Comparison of ENCODE assay signal across 17 cellular contexts in the genomic region with DNA sequence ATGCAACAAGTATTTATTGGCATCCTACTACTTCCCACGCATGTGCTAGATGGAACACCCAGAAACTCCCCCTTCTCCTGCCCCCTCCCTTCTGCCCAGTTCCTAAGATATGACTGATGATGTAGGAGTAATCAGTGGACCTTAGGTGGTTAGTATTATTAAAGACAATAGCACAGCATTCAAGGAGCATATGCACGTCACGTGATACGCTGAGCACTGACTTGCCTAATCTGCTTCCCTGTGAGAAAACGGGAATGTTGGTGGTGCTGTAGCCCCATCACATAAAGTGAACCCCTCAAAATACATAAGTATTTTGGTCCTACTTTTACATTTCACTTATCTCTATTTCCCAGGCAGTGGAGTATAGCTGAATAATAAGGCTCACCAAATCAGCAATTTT. TPM values are rescaled to one million over a fixed set of nuclear protein-coding genes. Genes with fewer than 3 reads are reported as not detected.
DNase-seq lines count a peak whose midpoint lies in the region; ATAC-seq and TF ChIP-seq lines count a peak whose summit lies in the region.
"Had no signal": no experiment of that assay in that cellular context is flagged by ENCODE, and none has a peak within 500 bp of the region (broad histone marks: within the 10 kb centered on the region; RNA-seq: fewer than 3 reads in every experiment).

No MANE protein-coding gene starts in this region.

- H3K27ac ChIP-seq in HEK293 (ENCODE audit: extremely low read depth, low read depth, low read length) (no peak overlapping the region), coronary artery (no peak overlapping the region)

- no peaks in the 10 kb centered on the region for H3K4me1 ChIP-seq in HEK293 (ENCODE audit: control insufficient read depth, insufficient read depth, low read length)

- CTCF ChIA-PET in HEK293 (lab: Yijun Ruan, JAX): no interaction called here

- no peaks in the 10 kb centered on the region for H3K36me3 ChIP-seq in HEK293 (ENCODE audit: control insufficient read depth in 2 of 2, insufficient read depth in 1 of 2, low read length in 2 of 2)

- TF ChIP-seq CTCF in HEK293 (tag by site-specific recombination; IDR thresholded peaks at IDR 0.05) (no peak), coronary artery (IDR thresholded peaks at IDR 0.05) (no peak)

- H3K4me3 ChIP-seq in HEK293 (ENCODE audit: low read depth, low read length): no peak overlapping the region
- no peak overlapping the region for H3K4me3 ChIP-seq in coronary artery

- DNase-seq in NCI-H69 (lab: John Stamatoyannopoulos, UW): peak; percentile 47
- peak; percentile 16 for DNase-seq in coronary artery (ENCODE audit: low spot score)
- peak; percentile 1 for DNase-seq in posterior vena cava (ENCODE audit: low spot score)
- no peak for DNase-seq in GDM1 (lab: John Stamatoyannopoulos, UW)
- DNase-seq: C1 segment of cervical spinal cord; Caco-2; CD4-positive, alpha-beta memory T cell; DMS153; DND-41; GF-D8; GOT3; H7; HFFc6 had no signal

- intact Hi-C loops in posterior vena cava (cut with DNase I): no loop called here

- no peaks in the 10 kb centered on the region for H3K9me3 ChIP-seq in HEK293 (ENCODE audit: control insufficient read depth, insufficient read depth, low read depth, low read length)
- H3K9me3 ChIP-seq: Caco-2 had no signal

- ATAC-seq in GM18867 (IDR thresholded peaks at IDR 0.05; ENCODE audit: unreplicated experiment): no peak
- ATAC-seq: HCT116 had no signal

- POLR2A ChIA-PET in HEK293 (lab: Yijun Ruan, JAX): no interaction called here

TF ChIP-seq in HEK293, 187 proteins besides CTCF, POLR2A, EP300 and RAD21:
- TF ChIP-seq ZNF544 (tag by site-specific recombination; IDR thresholded peaks at IDR 0.05) (no peak), ZNF202 (tag by site-specific recombination; IDR thresholded peaks at IDR 0.05; ENCODE audit: borderline replicate concordance) (no peak), ZNF2 (tag by site-specific recombination; IDR thresholded peaks at IDR 0.05) (no peak), GLIS1 (tag by site-specific recombination; IDR thresholded peaks at IDR 0.05) (no peak), EGR2 (tag by site-specific recombination; IDR thresholded peaks at IDR 0.05; ENCODE audit: low read depth) (peak; percentile 50; the same call in 1 of the 2 replicates), ZNF626 (tag by site-specific recombination; IDR thresholded peaks at IDR 0.05) (no peak), ZNF785 (tag by site-specific recombination; IDR thresholded peaks at IDR 0.05) (no peak), YY2 (tag by site-specific recombination; IDR thresholded peaks at IDR 0.05) (no peak), ZBTB48 (tag by site-specific recombination; IDR thresholded peaks at IDR 0.05) (no peak), ZFHX2 (tag by site-specific recombination; conservative IDR thresholded peaks at IDR 0.05) (0 out of 2 replicates have a peak, but pooled peaks have one; percentile 20), ZBTB7A (tag by site-specific recombination; IDR thresholded peaks at IDR 0.05; ENCODE audit: low read depth) (no peak)
- TF ChIP-seq, protein P1, sequence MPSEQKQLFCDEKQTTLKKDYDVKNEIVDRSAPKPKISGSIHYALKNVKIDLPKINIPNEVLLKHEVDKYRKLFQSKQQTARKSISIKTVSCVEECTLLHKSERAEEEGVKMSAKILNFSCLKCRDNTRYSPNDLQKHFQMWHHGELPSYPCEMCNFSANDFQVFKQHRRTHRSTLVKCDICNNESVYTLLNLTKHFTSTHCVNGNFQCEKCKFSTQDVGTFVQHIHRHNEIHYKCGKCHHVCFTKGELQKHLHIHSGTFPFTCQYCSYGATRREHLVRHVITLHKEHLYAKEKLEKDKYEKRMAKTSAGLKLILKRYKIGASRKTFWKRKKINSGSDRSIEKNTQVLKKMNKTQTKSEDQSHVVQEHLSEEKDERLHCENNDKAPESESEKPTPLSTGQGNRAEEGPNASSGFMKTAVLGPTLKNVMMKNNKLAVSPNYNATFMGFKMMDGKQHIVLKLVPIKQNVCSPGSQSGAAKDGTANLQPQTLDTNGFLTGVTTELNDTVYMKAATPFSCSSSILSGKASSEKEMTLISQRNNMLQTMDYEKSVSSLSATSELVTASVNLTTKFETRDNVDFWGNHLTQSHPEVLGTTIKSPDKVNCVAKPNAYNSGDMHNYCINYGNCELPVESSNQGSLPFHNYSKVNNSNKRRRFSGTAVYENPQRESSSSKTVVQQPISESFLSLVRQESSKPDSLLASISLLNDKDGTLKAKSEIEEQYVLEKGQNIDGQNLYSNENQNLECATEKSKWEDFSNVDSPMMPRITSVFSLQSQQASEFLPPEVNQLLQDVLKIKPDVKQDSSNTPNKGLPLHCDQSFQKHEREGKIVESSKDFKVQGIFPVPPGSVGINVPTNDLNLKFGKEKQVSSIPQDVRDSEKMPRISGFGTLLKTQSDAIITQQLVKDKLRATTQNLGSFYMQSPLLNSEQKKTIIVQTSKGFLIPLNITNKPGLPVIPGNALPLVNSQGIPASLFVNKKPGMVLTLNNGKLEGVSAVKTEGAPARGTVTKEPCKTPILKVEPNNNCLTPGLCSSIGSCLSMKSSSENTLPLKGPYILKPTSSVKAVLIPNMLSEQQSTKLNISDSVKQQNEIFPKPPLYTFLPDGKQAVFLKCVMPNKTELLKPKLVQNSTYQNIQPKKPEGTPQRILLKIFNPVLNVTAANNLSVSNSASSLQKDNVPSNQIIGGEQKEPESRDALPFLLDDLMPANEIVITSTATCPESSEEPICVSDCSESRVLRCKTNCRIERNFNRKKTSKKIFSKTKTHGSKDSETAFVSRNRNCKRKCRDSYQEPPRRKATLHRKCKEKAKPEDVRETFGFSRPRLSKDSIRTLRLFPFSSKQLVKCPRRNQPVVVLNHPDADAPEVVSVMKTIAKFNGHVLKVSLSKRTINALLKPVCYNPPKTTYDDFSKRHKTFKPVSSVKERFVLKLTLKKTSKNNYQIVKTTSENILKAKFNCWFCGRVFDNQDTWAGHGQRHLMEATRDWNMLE (tag by site-specific recombination; conservative IDR thresholded peaks at IDR 0.05; ENCODE audit: low read depth): no peak
- TF ChIP-seq, protein P2, sequence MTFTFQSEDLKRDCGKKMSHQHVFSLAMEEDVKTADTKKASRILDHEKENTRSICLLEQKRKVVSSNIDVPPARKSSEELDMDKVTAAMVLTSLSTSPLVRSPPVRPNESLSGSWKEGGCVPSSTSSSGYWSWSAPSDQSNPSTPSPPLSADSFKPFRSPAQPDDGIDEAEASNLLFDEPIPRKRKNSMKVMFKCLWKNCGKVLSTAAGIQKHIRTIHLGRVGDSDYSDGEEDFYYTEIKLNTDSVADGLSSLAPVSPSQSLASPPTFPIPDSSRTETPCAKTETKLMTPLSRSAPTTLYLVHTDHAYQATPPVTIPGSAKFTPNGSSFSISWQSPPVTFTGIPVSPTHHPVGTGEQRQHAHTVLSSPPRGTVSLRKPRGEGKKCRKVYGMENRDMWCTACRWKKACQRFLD (tag by site-specific recombination; IDR thresholded peaks at IDR 0.05): no peak

RNA-seq across cellular contexts. Expression of a gene that starts 12.4 kb away (rescaled TPM):
- under 1 TPM; 0.29 to 0.51 TPM for total RNA-seq in posterior vena cava
- total RNA-seq: A172; CD4-positive, alpha-beta memory T cell; HFFc6 had no signal
